Comparison of ENCODE assay signal across 8 cellular contexts in the genomic region with DNA sequence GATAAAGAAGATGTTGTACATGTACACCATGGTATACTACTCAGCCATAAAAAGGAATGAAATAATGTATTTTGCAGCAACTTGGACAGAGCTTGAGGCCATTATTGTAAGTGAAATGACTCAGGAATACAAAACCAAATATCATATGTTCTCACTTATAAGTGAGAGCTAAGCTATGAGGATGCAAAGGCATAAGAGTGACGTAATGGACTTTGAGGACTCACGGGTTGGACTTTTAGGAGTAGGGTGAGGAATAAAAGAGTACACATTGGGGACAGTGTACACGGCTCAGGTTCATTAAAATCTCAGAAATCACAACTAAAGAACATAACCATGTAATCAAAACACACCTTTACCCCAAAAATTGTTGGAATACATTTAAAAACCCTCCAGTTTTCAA.
"Had no signal": no experiment of that assay in that cellular context is flagged by ENCODE, and none has a peak within 500 bp of the region (broad histone marks: within the 10 kb centered on the region; RNA-seq: fewer than 3 reads in every experiment).

No MANE protein-coding gene starts in this region.

- FAIRE-seq: G401.6, GM12878, GM12891, GM12892, GM18507, GM19239 had no signal

- DNase-seq: GDM1, GF-D8 had no signal

- ATAC-seq: GM12878 had no signal

- H3K4me3 ChIP-seq: GM12878 had no signal
